In the genomic region with DNA sequence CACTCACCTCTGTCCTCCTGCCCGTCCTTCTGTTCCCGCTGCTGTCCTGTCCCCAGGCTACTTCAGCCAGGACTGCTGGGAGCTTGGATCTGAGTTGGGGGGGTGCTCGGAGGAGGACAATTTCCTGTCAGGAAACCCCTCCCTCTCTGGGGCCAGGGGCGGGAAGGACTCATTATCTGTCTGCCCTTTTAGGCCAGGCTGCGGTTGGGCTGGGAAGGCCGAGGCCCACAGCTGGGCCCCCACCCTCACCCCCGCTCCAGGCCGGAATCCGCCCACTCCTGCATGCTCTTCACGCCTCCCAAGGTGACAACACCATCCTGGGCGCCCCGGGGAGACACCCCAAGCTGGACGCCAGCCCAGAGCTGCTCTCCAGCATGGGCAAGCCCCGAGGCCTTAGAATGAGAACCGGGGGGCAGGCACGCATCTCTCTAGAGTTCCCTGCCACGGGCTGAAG, we compare ENCODE assay signal across 18 cellular contexts. TPM values are rescaled to one million over a fixed set of nuclear protein-coding genes. Genes with fewer than 3 reads are reported as not detected.
A peak's percentile ranks its signal among the peaks of the same experiment; 100 is the strongest.
DNase-seq lines count a peak whose midpoint lies in the region; ATAC-seq, FAIRE-seq and TF ChIP-seq lines count a peak whose summit lies in the region.
"Had no signal": no experiment of that assay in that cellular context is flagged by ENCODE, and none has a peak within 500 bp of the region (broad histone marks: within the 10 kb centered on the region; RNA-seq: fewer than 3 reads in every experiment).

Gene EXOC3L2, minus strand, starts transcription at position 74 of the 454 bp plus-strand sequence. CDS start 6,362 bp downstream, outside the sequence.

- no peaks in the 10 kb centered on the region for H3K36me3 ChIP-seq in endothelial cell of umbilical vein (ENCODE audit: control insufficient read depth in 2 of 2, extremely low read depth in 1 of 2, insufficient read depth in 2 of 2, low read length in 2 of 2)
- no peaks in the 10 kb centered on the region for H3K36me3 ChIP-seq in lung (ENCODE audit: control insufficient read depth in 2 of 2, insufficient read depth in 2 of 2, low read length in 2 of 2)
- no peaks in the 10 kb centered on the region for H3K36me3 ChIP-seq in thoracic aorta
- H3K36me3 ChIP-seq: ovary, tibial nerve had no signal

- POLR2A ChIA-PET in endothelial cell of umbilical vein (lab: Charles Lee): no interaction called here

- dilution Hi-C loops in endothelial cell of umbilical vein (cut with MboI; ENCODE audit: extremely low pct_ligation_motif_present, low sequenced_read_pairs): no loop called here

- no peaks in the 10 kb centered on the region for H3K9me3 Mint-ChIP-seq in Calu3 (ENCODE audit: low read depth, unreplicated experiment)
- H3K9me3 Mint-ChIP-seq: CD4-positive, alpha-beta T cell had no signal

- no peak for TF ChIP-seq CTCF in endothelial cell of umbilical vein (IDR thresholded peaks at IDR 0.05; ENCODE audit: extremely low read depth in 1 of 2, insufficient read depth in 1 of 2, low read depth in 1 of 2, low read length in 2 of 2)
- TF ChIP-seq CTCF in lung (IDR thresholded peaks at IDR 0.05; ENCODE audit: control extremely low read depth, extremely low read depth): no peak
- TF ChIP-seq CTCF in thoracic aorta (IDR thresholded peaks at IDR 0.05): no peak
- TF ChIP-seq CTCF in Calu3 (IDR thresholded peaks at IDR 0.05; ENCODE audit: unreplicated experiment): no peak

- intact Hi-C loops in endothelial cell of umbilical vein (cut with micrococcal nuclease) (loop anchor here (5.0 kb wide), 1 partner anchor 153 kb away; the partner anchor contains the start of gene PPP1R37), Calu3 (cut with micrococcal nuclease; ENCODE audit: unreplicated experiment) (no loop called here)

- H3K4me1 Mint-ChIP-seq in Calu3 (ENCODE audit: low read depth, unreplicated experiment): peaks cover 10% of the 10 kb centered on the region

- H3K4me1 ChIP-seq in endothelial cell of umbilical vein (ENCODE audit: control insufficient read depth, extremely low read depth, insufficient read depth, low read length) (peaks cover 30% of the 10 kb centered on the region), lung (ENCODE audit: control insufficient read depth in 2 of 2, insufficient read depth in 2 of 2, low read length in 2 of 2) (peaks cover 0 to 5% of the 10 kb centered on the region in 2 donors), thoracic aorta (ENCODE audit: control insufficient read depth in 1 of 2, low read depth in 2 of 2) (peaks cover 2 to 3% of the 10 kb centered on the region in 2 donors)

- peak within 1 kb of the TSS; percentile 48 for H3K4me2 ChIP-seq in endothelial cell of umbilical vein (ENCODE audit: insufficient read depth, low read length)

- H3K27me3 ChIP-seq in endothelial cell of umbilical vein (ENCODE audit: control insufficient read depth in 2 of 2, insufficient read depth in 2 of 2, low read length in 2 of 2) (no peaks in the 10 kb centered on the region), lung (ENCODE audit: control insufficient read depth, insufficient read depth) (no peaks in the 10 kb centered on the region), thoracic aorta (replicated peaks; ENCODE audit: insufficient read depth) (no peaks in the 10 kb centered on the region)
- H3K27me3 ChIP-seq: ovary, tibial nerve had no signal

- H3K79me2 ChIP-seq in endothelial cell of umbilical vein (ENCODE audit: control insufficient read depth, insufficient read depth, low read length): no peaks in the 10 kb centered on the region

- no peaks in the 10 kb centered on the region for H3K9me3 ChIP-seq in endothelial cell of umbilical vein (replicated peaks; ENCODE audit: control insufficient read depth, insufficient read depth, low read length)
- H3K9me3 ChIP-seq in lung (ENCODE audit: control insufficient read depth in 2 of 2, insufficient read depth in 1 of 2, low read length in 1 of 2): no peaks in the 10 kb centered on the region
- no peaks in the 10 kb centered on the region for H3K9me3 ChIP-seq in thoracic aorta
- H3K9me3 ChIP-seq: ovary, tibial nerve had no signal

- no peaks in the 10 kb centered on the region for H4K20me1 ChIP-seq in endothelial cell of umbilical vein (replicated peaks; ENCODE audit: control insufficient read depth, extremely low read depth, insufficient read depth, low read length)

- no peak for DNase-seq in endothelial cell of umbilical vein (ENCODE audit: low read depth, low spot score)
- DNase-seq in lung (ENCODE audit: low spot score): no peak
- DNase-seq in thoracic aorta (ENCODE audit: low spot score): no peak
- DNase-seq in Calu3: no peak
- DNase-seq in GM03348 (ENCODE audit: low spot score): no peak
- DNase-seq: activated CD4-positive, CD25-positive, alpha-beta regulatory T cell treated with anti-CD3 and anti-CD28 coated beads, Interleukin-2, amount 50 U/mL, for 72 hours; CD4-positive, alpha-beta T cell; erythroblast; hippocampal formation; NCI-H1436 treated with DMSO at 0.1 percent for 48 hours; NCI-H526 treated with DMSO at 0.1 percent for 48 hours; ovary; T-helper 1 cell had no signal

- no peak within 1 kb of the TSS for H3K4me3 ChIP-seq in endothelial cell of umbilical vein (replicated peaks in 1 of 3; ENCODE audit: insufficient read depth in 1 of 3, low read depth in 1 of 3, low read length in 3 of 3)
- peak within 1 kb of the TSS; percentile 15 for H3K4me3 ChIP-seq in lung
- H3K4me3 ChIP-seq in thoracic aorta: peak within 1 kb of the TSS; percentile 14
- H3K4me3 ChIP-seq: ovary, tibial nerve had no signal

- peak; percentile 44 for FAIRE-seq in endothelial cell of umbilical vein (lab: Jason Lieb, UNC)
- FAIRE-seq: colon had no signal

- H3K9ac ChIP-seq in endothelial cell of umbilical vein (replicated peaks; ENCODE audit: extremely low read depth, insufficient read depth, low read length): no peak within 1 kb of the TSS

- no peak within 1 kb of the TSS for H3K27ac Mint-ChIP-seq in Calu3 (ENCODE audit: unreplicated experiment)
- H3K27ac Mint-ChIP-seq: activated naive CD8-positive, alpha-beta T cell; CD4-positive, alpha-beta T cell had no signal

- CTCF ChIA-PET in endothelial cell of umbilical vein (lab: Charles Lee) (interaction anchor here (0.9 to 5.0 kb wide), 3 partner anchors 12 to 81 kb away, joined by 4 to 102 read pairs (median 5); no protein-coding TSS in a partner anchor), Calu3 (lab: Charles Lee) (interaction anchor here (0.5 to 1.3 kb wide), 2 partner anchors 33 to 71 kb away, joined by 3 to 5 read pairs; no protein-coding TSS in a partner anchor)

- BruUV-seq in endothelial cell of umbilical vein (replicated peaks; lab: Mats Ljungman, UMichigan) (no TSS peak), Calu3 (replicated peaks; lab: Mats Ljungman, UMichigan) (no TSS peak)

- 43 to 59% methylated on average over 17 of the region's 17 CpGs for WGBS in lung, 2 donors

- no peaks in the 10 kb centered on the region for H3K9me1 ChIP-seq in endothelial cell of umbilical vein (replicated peaks; ENCODE audit: control insufficient read depth, extremely low read depth, insufficient read depth, low read length)

- H3K27ac ChIP-seq in endothelial cell of umbilical vein (ENCODE audit: insufficient read depth, low read depth, low read length) (no peak within 1 kb of the TSS), lung (ENCODE audit: low read depth in 1 of 2, low read length in 1 of 2) (peak within 1 kb of the TSS in 1 of 2 donors; percentile 43), thoracic aorta (no peak within 1 kb of the TSS)
- H3K27ac ChIP-seq: ovary, tibial nerve had no signal

- peaks cover 4% of the 10 kb centered on the region for H3K36me3 Mint-ChIP-seq in Calu3 (ENCODE audit: insufficient read depth, unreplicated experiment)
- H3K36me3 Mint-ChIP-seq: activated naive CD8-positive, alpha-beta T cell had no signal

- H2AFZ ChIP-seq in endothelial cell of umbilical vein (ENCODE audit: low read depth, low read length): peak within 1 kb of the TSS; percentile 26

- TF ChIP-seq POLR2A in endothelial cell of umbilical vein (IDR thresholded peaks at IDR 0.05; ENCODE audit: low read depth, low read length): no peak

- no peak within 1 kb of the TSS for H3K4me3 Mint-ChIP-seq in Calu3 (ENCODE audit: low read depth, unreplicated experiment)
- H3K4me3 Mint-ChIP-seq: activated naive CD8-positive, alpha-beta T cell; CD4-positive, alpha-beta T cell had no signal

- no peak for ATAC-seq in lung (ENCODE audit: insufficient read depth, low FRiP score)
- ATAC-seq in thoracic aorta (ENCODE audit: insufficient number of reproducible peaks, low FRiP score, low read depth): no peak
- ATAC-seq in HG03354 (IDR thresholded peaks at IDR 0.05; ENCODE audit: poor library complexity, severe bottlenecking, unreplicated experiment): no peak

- H3K27me3 Mint-ChIP-seq in Calu3 (ENCODE audit: unreplicated experiment): peaks cover 57% of the 10 kb centered on the region

TF ChIP-seq in PFSK-1, 5 proteins besides CTCF, POLR2A, EP300 and RAD21 (continues in another document):
- TF ChIP-seq TAF1 (IDR thresholded peaks at IDR 0.05; ENCODE audit: borderline replicate concordance, insufficient read depth, low read length) (no peak), SIN3A (IDR thresholded peaks at IDR 0.05; ENCODE audit: borderline replicate concordance, insufficient read depth, low read length) (0 out of 2 replicates have a peak, but pooled peaks have one; percentile 44), POLR2AphosphoS5 (IDR thresholded peaks at IDR 0.05; ENCODE audit: low read depth, low read length) (peak; percentile 82), FOXP2 (optimal IDR thresholded peaks at IDR 0.05; ENCODE audit: borderline replicate concordance, extremely low read depth, extremely low read length, insufficient read depth) (peak; percentile 46)

TF ChIP-seq in endothelial cell of umbilical vein, 7 proteins besides CTCF, POLR2A, EP300 and RAD21:
- TF ChIP-seq GATA2 (IDR thresholded peaks at IDR 0.05; ENCODE audit: insufficient read depth, insufficient read length, low read depth, low read length): peak; percentile 37
- TF ChIP-seq MYC (IDR thresholded peaks at IDR 0.05; ENCODE audit: low read depth, low read length): no peak

RNA-seq across cellular contexts. Expression of gene EXOC3L2, which starts in this region (rescaled TPM):
- 78.9 TPM for polyA plus RNA-seq in PFSK-1 (2012; ENCODE audit: insufficient read length, low read depth)
- total RNA-seq in endothelial cell of umbilical vein: 0.66 and 1.2 TPM in 2 replicates
- polyA plus RNA-seq in endothelial cell of umbilical vein: 1.7 and 1.8 TPM in 2 replicates
- polyA plus RNA-seq in endothelial cell of umbilical vein (2011; cell fraction: cytosol; rRNA removed): 1.1 and 1.2 TPM in 2 replicates
- 1.1 and 1.6 TPM in 2 replicates for polyA plus RNA-seq in endothelial cell of umbilical vein (2011; cell fraction: nucleus; rRNA removed)
- polyA plus RNA-seq in endothelial cell of umbilical vein (2012): 0.08 and 0.23 TPM in 2 replicates
- 0.62 and 1.00 TPM in 2 replicates for polyA minus RNA-seq in endothelial cell of umbilical vein
- not detected for polyA minus RNA-seq in endothelial cell of umbilical vein (2011; cell fraction: cytosol; rRNA and poly(A)+ RNA removed)
- 0.43 TPM in 2 replicates for polyA minus RNA-seq in endothelial cell of umbilical vein (2011; cell fraction: nucleus; rRNA and poly(A)+ RNA removed)
- 1 to 10 TPM; 1.7 to 2.8 TPM for total RNA-seq in lung
- 1 to 10 TPM; 2.2 to 2.6 TPM for polyA plus RNA-seq in lung
- total RNA-seq in thoracic aorta: 1 to 10 TPM; 2.2 to 2.4 TPM
- total RNA-seq in Calu3 (2022): not detected in 2 replicates
- total RNA-seq: CD4-positive, alpha-beta T cell had no signal

Comparison
In these comparisons a context has a peak if more than half of its experiments do, and no peak if none do; other contexts are left out.
1. H3K4me3 ChIP-seq: peak in lung (single experiment) and thoracic aorta (single experiment); none in endothelial cell of umbilical vein (0 of 3).